ENCODE assay signal across 9 cellular contexts in the genomic region with DNA sequence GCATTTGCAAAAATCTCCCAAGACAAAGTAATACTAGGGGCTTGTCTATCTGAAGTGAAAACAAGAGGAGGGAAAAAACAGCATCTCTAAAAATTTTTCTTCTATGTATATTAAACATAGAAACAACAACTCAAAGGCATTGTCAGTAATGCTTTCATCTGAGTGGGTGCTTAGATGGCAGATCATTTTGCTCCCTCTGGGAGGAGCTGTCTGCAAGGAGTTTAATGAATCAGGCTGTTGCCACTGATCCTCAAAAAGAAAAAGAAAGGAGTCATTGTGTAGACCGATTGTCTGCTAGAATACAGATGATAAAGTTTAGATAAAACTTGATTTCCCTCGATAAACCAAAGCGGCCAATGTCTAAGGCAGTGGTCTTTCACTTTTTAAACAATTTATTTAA. TPM values are rescaled to one million over a fixed set of nuclear protein-coding genes. Genes with fewer than 3 reads are reported as not detected.
DNase-seq lines count a peak whose midpoint lies in the region; ATAC-seq, FAIRE-seq and TF ChIP-seq lines count a peak whose summit lies in the region.
"Had no signal": no experiment of that assay in that cellular context is flagged by ENCODE, and none has a peak within 500 bp of the region (broad histone marks: within the 10 kb centered on the region; RNA-seq: fewer than 3 reads in every experiment).

No MANE protein-coding gene starts in this region.

- no CpG with 5 or more reads among the region's 3 CpGs for WGBS in IMR-90 (ENCODE audit: extremely low coverage in 2 of 2, insufficient read length in 1 of 2), 2 experiments

- H3F3A ChIP-seq in DOHH2 (ENCODE audit: control insufficient read depth, insufficient read depth): no peaks in the 10 kb centered on the region

- no peaks in the 10 kb centered on the region for H3K36me3 ChIP-seq in DOHH2 (ENCODE audit: control insufficient read depth, low read length)
- H3K36me3 ChIP-seq in IMR-90 (ENCODE audit: control insufficient read depth, insufficient read depth, low read length): no peaks in the 10 kb centered on the region
- no peaks in the 10 kb centered on the region for H3K36me3 ChIP-seq in SJCRH30
- no peaks in the 10 kb centered on the region for H3K36me3 ChIP-seq in thoracic aorta

- H3K27ac ChIP-seq in DOHH2 (ENCODE audit: low read depth, low read length) (no peak overlapping the region), IMR-90 (ENCODE audit: insufficient read depth, low read length) (no peak overlapping the region), SJCRH30 (no peak overlapping the region), thoracic aorta (no peak overlapping the region)

- peak; percentile 65 for TF ChIP-seq RAD21 in IMR-90 (IDR thresholded peaks at IDR 0.05; ENCODE audit: low read length)

- H2BK15ac ChIP-seq in IMR-90 (ENCODE audit: low read depth, low read length): no peak overlapping the region

- POLR2A ChIA-PET in IMR-90 (lab: Charles Lee; ENCODE audit: unreplicated experiment): no interaction called here

- H3K27me3 ChIP-seq in DOHH2 (ENCODE audit: control insufficient read depth, low read length) (no peaks in the 10 kb centered on the region; the same call in 1 of the 2 replicates), IMR-90 (ENCODE audit: control insufficient read depth, insufficient read depth, low read length) (peaks cover 11% of the 10 kb centered on the region), SJCRH30 (no peaks in the 10 kb centered on the region), thoracic aorta (replicated peaks; ENCODE audit: insufficient read depth) (no peaks in the 10 kb centered on the region)

- H3K4me1 ChIP-seq in DOHH2 (ENCODE audit: control insufficient read depth, low read length): no peaks in the 10 kb centered on the region
- no peaks in the 10 kb centered on the region for H3K4me1 ChIP-seq in IMR-90 (ENCODE audit: control insufficient read depth, insufficient read depth, low read length)
- peaks cover 14% of the 10 kb centered on the region for H3K4me1 ChIP-seq in SJCRH30
- peaks cover 0 to 9% of the 10 kb centered on the region in 2 donors for H3K4me1 ChIP-seq in thoracic aorta (ENCODE audit: control insufficient read depth in 1 of 2, low read depth in 2 of 2)

- H3K14ac ChIP-seq in IMR-90 (replicated peaks; ENCODE audit: low read depth, low read length): no peak overlapping the region

- no peak overlapping the region for H4K5ac ChIP-seq in IMR-90 (ENCODE audit: low read depth, low read length)

- CTCF ChIA-PET in IMR-90 (lab: Yijun Ruan, JAX): interaction anchor here (0.5 to 0.6 kb wide), 2 partner anchors 212 to 651 kb away, joined by 3 read pairs; no protein-coding TSS in a partner anchor

- no peaks in the 10 kb centered on the region for H3K9me1 ChIP-seq in IMR-90 (ENCODE audit: insufficient read depth, low read length)

- H3K4me3 ChIP-seq in DOHH2 (ENCODE audit: low read length) (no peak overlapping the region), IMR-90 (ENCODE audit: insufficient read depth, low read depth, low read length) (no peak overlapping the region), SJCRH30 (no peak overlapping the region), thoracic aorta (no peak overlapping the region)

- H3K56ac ChIP-seq in IMR-90 (ENCODE audit: extremely low read depth, insufficient read depth, low read length): no peak overlapping the region

- ATAC-seq in IMR-90 (ENCODE audit: low read depth): peak; percentile 87
- ATAC-seq in thoracic aorta (ENCODE audit: insufficient number of reproducible peaks, low FRiP score, low read depth): no peak
- ATAC-seq in GM19463 (IDR thresholded peaks at IDR 0.05; ENCODE audit: unreplicated experiment): no peak
- ATAC-seq in HG03521 (IDR thresholded peaks at IDR 0.05; ENCODE audit: unreplicated experiment): no peak
- ATAC-seq: naive thymus-derived CD4-positive, alpha-beta T cell had no signal

- no peaks in the 10 kb centered on the region for H3K79me2 ChIP-seq in DOHH2 (ENCODE audit: control insufficient read depth, low read length)

- no peak overlapping the region for H2AFZ ChIP-seq in IMR-90 (replicated peaks; ENCODE audit: low read length, poor library complexity)

- H3K9me2 ChIP-seq in DOHH2 (replicated peaks; ENCODE audit: control insufficient read depth, low read length): no peaks in the 10 kb centered on the region

- no peak overlapping the region for H2AK9ac ChIP-seq in IMR-90 (replicated peaks; ENCODE audit: low read depth, low read length, poor library complexity)

- dilution Hi-C loops in IMR-90 (cut with HindIII; ENCODE audit: low sequenced_read_pairs, unreplicated experiment): no loop called here

- H3K79me1 ChIP-seq in IMR-90 (ENCODE audit: low read depth in 1 of 2, low read length in 2 of 2): no peaks in the 10 kb centered on the region

- no peak overlapping the region for H2AK5ac ChIP-seq in IMR-90 (ENCODE audit: low read depth, low read length)

- no peaks in the 10 kb centered on the region for H3K9me3 ChIP-seq in DOHH2 (ENCODE audit: control insufficient read depth, insufficient read depth, low read length)
- no peaks in the 10 kb centered on the region for H3K9me3 ChIP-seq in IMR-90 (ENCODE audit: control insufficient read depth, insufficient read depth, low read length)
- no peaks in the 10 kb centered on the region for H3K9me3 ChIP-seq in SJCRH30 (replicated peaks)
- no peaks in the 10 kb centered on the region for H3K9me3 ChIP-seq in thoracic aorta

- in situ Hi-C loops in IMR-90 (cut with MboI; ENCODE audit: low sequenced_read_pairs): loop anchor here (5.0 kb wide), 1 partner anchor 197 kb away; no protein-coding TSS in a partner anchor

- BruUV-seq in IMR-90 (replicated peaks; lab: Mats Ljungman, UMichigan): no TSS peak

- intact Hi-C loops in IMR-90 (cut with micrococcal nuclease): loop anchor here (1.0 to 2.0 kb wide), 3 partner anchors 196 to 579 kb away; no protein-coding TSS in a partner anchor

- no peak overlapping the region for H4K8ac ChIP-seq in IMR-90 (ENCODE audit: low read depth in 2 of 2, low read length in 2 of 2)

- peak; percentile 29 for TF ChIP-seq CTCF in DOHH2 (IDR thresholded peaks at IDR 0.05; ENCODE audit: low read depth, low read length, poor library complexity, severe bottlenecking)
- TF ChIP-seq CTCF in IMR-90 (conservative IDR thresholded peaks at IDR 0.05; ENCODE audit: low read depth, low read length): peak; percentile 64
- peak; percentile 26 for TF ChIP-seq CTCF in thoracic aorta (IDR thresholded peaks at IDR 0.05)

- no peak for TF ChIP-seq POLR2A in IMR-90 (IDR thresholded peaks at IDR 0.05; ENCODE audit: low read depth, low read length)

- FAIRE-seq in frontal cortex (lab: Jason Lieb, UNC): peak; percentile 89

- H3K4ac ChIP-seq in IMR-90 (ENCODE audit: low read depth, low read length): no peak overlapping the region

- H2BK5ac ChIP-seq in IMR-90 (ENCODE audit: low read depth, low read length, poor library complexity, severe bottlenecking): no peak overlapping the region

- H4K20me1 ChIP-seq in DOHH2 (ENCODE audit: control insufficient read depth, insufficient read depth, low read depth, low read length) (no peaks in the 10 kb centered on the region), IMR-90 (ENCODE audit: insufficient read depth, low read length) (no peaks in the 10 kb centered on the region)

- H2BK120ac ChIP-seq in IMR-90 (ENCODE audit: low read depth, low read length): no peak overlapping the region

- DNase-seq in IMR-90 (peak; percentile 52), SJCRH30 (peak; percentile 41 to 72), frontal cortex (ENCODE audit: low spot score in 2 of 2) (peak; percentile 15 to 28), thoracic aorta (ENCODE audit: low spot score) (no peak)
- DNase-seq in activated CD4-positive, alpha-beta T cell treated with anti-CD3 and anti-CD28 coated beads for 1 hour: no peak

- no peak overlapping the region for H3K23ac ChIP-seq in IMR-90 (ENCODE audit: low read depth, low read length)

- H3K9ac ChIP-seq in IMR-90 (ENCODE audit: low read depth, low read length): no peak overlapping the region

- no peak overlapping the region for H4K91ac ChIP-seq in IMR-90 (ENCODE audit: insufficient read depth, low read depth, low read length)

- no peak overlapping the region for H3K18ac ChIP-seq in IMR-90 (ENCODE audit: low read depth, low read length)

- H3K4me2 ChIP-seq in DOHH2 (ENCODE audit: low read length): no peak overlapping the region
- H3K4me2 ChIP-seq in IMR-90 (ENCODE audit: low read depth, low read length): no peak overlapping the region

- no peak overlapping the region for H2BK20ac ChIP-seq in IMR-90 (ENCODE audit: low read depth, low read length)

TF ChIP-seq in IMR-90, 13 proteins besides CTCF, POLR2A, EP300 and RAD21:
- TF ChIP-seq CHD1 (IDR thresholded peaks at IDR 0.05; ENCODE audit: low read depth, low read length) (no peak), SMC3 (IDR thresholded peaks at IDR 0.05; ENCODE audit: low read depth, low read length) (peak; percentile 44; the same call in 1 of the 2 replicates)

RNA-seq across cellular contexts. Expression of gene KLHL8, which starts 49.7 kb away (rescaled TPM):
- total RNA-seq in IMR-90 (2012; rRNA removed) (9.5 and 18.6 TPM in 2 replicates), frontal cortex (162 TPM), thoracic aorta (10 to 100 TPM in 1 of 2 donors, 1 to 10 TPM in 1; 4.9 to 12.2 TPM)
- 2.3 and 3.1 TPM in 2 replicates for polyA plus RNA-seq in IMR-90 (2012; rRNA removed)
- 0.44 and 1.4 TPM in 2 replicates for polyA plus RNA-seq in IMR-90 (2012; cell fraction: cytosol; rRNA removed)
- polyA plus RNA-seq in IMR-90 (2012; cell fraction: nucleus; rRNA removed; ENCODE audit: low replicate concordance): 0.53 and 1.6 TPM in 2 replicates
- 16.7 and 19.4 TPM in 2 replicates for total RNA-seq in SJCRH30 (2014; rRNA removed; shearing (Covaris generic))

RNA-seq across cellular contexts. Expression of gene HSD17B13, which starts 52.5 kb away (rescaled TPM):
- total RNA-seq in IMR-90 (2012; rRNA removed): under 0.01 TPM in 1 of 2 replicates, not detected in the other
- not detected in 2 replicates for polyA plus RNA-seq in IMR-90 (2012; rRNA removed)
- polyA plus RNA-seq in IMR-90 (2012; cell fraction: cytosol; rRNA removed): 0.02 TPM in 1 of 2 replicates, not detected in the other
- 0.03 and 0.13 TPM in 2 replicates for polyA plus RNA-seq in IMR-90 (2012; cell fraction: nucleus; rRNA removed; ENCODE audit: low replicate concordance)
- total RNA-seq in SJCRH30 (2014; rRNA removed; shearing (Covaris generic)): 0.10 TPM in 1 of 2 replicates, not detected in the other
- total RNA-seq in frontal cortex: 0.41 TPM
- under 1 TPM; 0.54 to 0.71 TPM for total RNA-seq in thoracic aorta

Comparison
In these comparisons a context has a peak if more than half of its experiments do, and no peak if none do; other contexts are left out.
1. DNase-seq: peak in IMR-90 (single experiment), SJCRH30 (2 of 2) and frontal cortex (2 of 2); none in thoracic aorta (single experiment) and activated CD4-positive, alpha-beta T cell treated with anti-CD3 and anti-CD28 coated beads for 1 hour (single experiment).
2. Peak in every context shown above with its lines, with median percentiles within 50 percentile points of each other: CTCF ChIP-seq.